7 cellular contexts compared by ENCODE assay signal in the genomic region with DNA sequence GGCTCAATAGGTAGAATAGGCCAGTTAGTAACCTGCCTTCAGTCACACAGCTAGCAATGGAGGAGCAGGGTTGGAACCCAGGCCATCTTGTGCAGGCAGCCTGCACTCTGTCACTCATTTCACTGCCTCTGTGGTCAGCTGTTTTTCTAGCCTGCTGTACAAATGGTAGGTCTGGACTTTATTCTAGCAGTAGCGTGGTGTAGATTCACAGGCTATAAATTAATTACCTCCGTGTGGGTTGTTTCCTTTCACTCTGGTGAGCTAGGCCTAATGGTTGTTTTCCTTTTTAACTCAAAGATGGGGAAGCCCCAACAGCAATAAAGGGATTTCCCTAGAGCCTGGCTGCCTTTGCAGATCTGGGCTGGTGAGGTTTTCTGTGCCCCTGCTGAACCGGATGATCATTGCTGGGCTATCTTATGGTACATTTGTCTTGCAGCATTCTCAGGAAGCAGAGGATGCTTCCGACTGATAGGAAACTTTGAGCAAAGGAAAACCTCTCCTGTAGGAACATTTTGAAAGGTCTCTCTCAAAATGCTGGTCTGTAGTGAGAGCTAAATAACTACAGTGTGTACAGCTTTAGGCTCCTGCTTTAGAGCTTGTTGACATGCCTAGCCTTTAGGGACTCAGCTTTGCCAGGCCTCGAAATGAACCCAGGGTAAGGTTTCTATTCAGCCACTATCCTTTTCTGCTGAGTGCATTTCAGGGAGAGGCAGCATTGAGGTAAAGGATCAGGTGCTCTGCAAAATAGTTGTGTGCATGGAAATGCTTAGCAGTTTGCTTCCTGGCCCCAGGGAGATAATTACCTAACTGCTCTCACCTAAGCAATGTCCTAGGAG.
DNase-seq lines count a peak whose midpoint lies in the region; ATAC-seq and TF ChIP-seq lines count a peak whose summit lies in the region.

No MANE protein-coding gene starts in this region.

- H3K9me3 ChIP-seq in cardiac muscle cell (ENCODE audit: low read depth) (no peaks in the 10 kb centered on the region), left lung (peaks cover 0 to 3% of the 10 kb centered on the region in 2 donors)

- CTCF ChIA-PET in WTC11 (lab: Charles Lee), result interaction anchor here (1.6 kb wide), 1 partner anchor 122 kb away, joined by 5 read pairs; no protein-coding TSS in a partner anchor

- H3K27me3 ChIP-seq in cardiac muscle cell, result no peaks in the 10 kb centered on the region
- H3K27me3 ChIP-seq in left lung, result no peaks in the 10 kb centered on the region

- POLR2A ChIA-PET in WTC11 (lab: Charles Lee), result no interaction called here

- ATAC-seq in HG02970 (IDR thresholded peaks at IDR 0.05; ENCODE audit: low FRiP score, unreplicated experiment) (peak; percentile 88), WTC11 (peak; percentile 68), left lung (no peak)

- no peak overlapping the region for H3K4me3 Mint-ChIP-seq in WTC11
- peak overlapping the region; percentile 40 for H3K4me3 Mint-ChIP-seq in type B pancreatic cell

- H3K4me3 ChIP-seq in cardiac muscle cell (no peak overlapping the region), left lung (no peak overlapping the region)

- intact Hi-C loops in left lung (cut with DNase I), result no loop called here

- H3K4me1 ChIP-seq in cardiac muscle cell (ENCODE audit: low read depth) (peaks cover 27% of the 10 kb centered on the region), left lung (no peaks in the 10 kb centered on the region)

- no peak for TF ChIP-seq CTCF in WTC11 (IDR thresholded peaks at IDR 0.05)
- no peak for TF ChIP-seq CTCF in cardiac muscle cell (IDR thresholded peaks at IDR 0.05; ENCODE audit: low read depth, low read length)
- no peak for TF ChIP-seq CTCF in type B pancreatic cell (conservative IDR thresholded peaks at IDR 0.05)
- TF ChIP-seq CTCF in left lung (IDR thresholded peaks at IDR 0.05), result no peak

- H3K4me1 Mint-ChIP-seq in WTC11, result peaks cover 26% of the 10 kb centered on the region
- H3K4me1 Mint-ChIP-seq in type B pancreatic cell (ENCODE audit: unreplicated experiment), result peaks cover 20% of the 10 kb centered on the region

- H3K27ac ChIP-seq in cardiac muscle cell (peak overlapping the region; percentile 37), left lung (no peak overlapping the region)

- no peaks in the 10 kb centered on the region for H3K36me3 ChIP-seq in cardiac muscle cell
- no peaks in the 10 kb centered on the region for H3K36me3 ChIP-seq in left lung

- H3K27me3 Mint-ChIP-seq in WTC11 (ENCODE audit: low read depth), result no peaks in the 10 kb centered on the region
- H3K27me3 Mint-ChIP-seq in type B pancreatic cell, result no peaks in the 10 kb centered on the region

- H3K9me3 Mint-ChIP-seq in WTC11 (peaks cover 16% of the 10 kb centered on the region), type B pancreatic cell (peaks cover 6% of the 10 kb centered on the region)

- DNase-seq in GM19238 (ENCODE audit: insufficient read length, low spot score) (peak; percentile 20), WTC11 (ENCODE audit: low spot score) (no peak), cardiac muscle cell (ENCODE audit: low read depth in 1 of 2, low spot score in 1 of 2) (no peak), type B pancreatic cell (ENCODE audit: extremely low spot score, unreplicated experiment) (no peak), left lung (no peak), HK-2 (ENCODE audit: unreplicated experiment) (no peak)

- H3K36me3 Mint-ChIP-seq in WTC11, result peaks cover 13% of the 10 kb centered on the region
- H3K36me3 Mint-ChIP-seq in type B pancreatic cell, result peaks cover 7% of the 10 kb centered on the region

- H3K27ac Mint-ChIP-seq in WTC11 (0 out of 2 replicates have a peak overlapping the region, but pooled peaks have one; percentile 39), type B pancreatic cell (no peak overlapping the region)

TF ChIP-seq in WTC11, 78 proteins besides CTCF, POLR2A, EP300 and RAD21:
- TF ChIP-seq FOXJ3 (CRISPR knock-in tag; IDR thresholded peaks at IDR 0.05; ENCODE audit: borderline replicate concordance) (no peak), NR1H2 (CRISPR knock-in tag; IDR thresholded peaks at IDR 0.05) (no peak), ATF1 (CRISPR knock-in tag; IDR thresholded peaks at IDR 0.05) (no peak), ZNF263 (CRISPR knock-in tag; IDR thresholded peaks at IDR 0.05; ENCODE audit: low read depth) (no peak)
TF ChIP-seq in WTC11: peak in this region for 0.
